Comparison of ENCODE assay signal across 1 cellular context in the genomic region with DNA sequence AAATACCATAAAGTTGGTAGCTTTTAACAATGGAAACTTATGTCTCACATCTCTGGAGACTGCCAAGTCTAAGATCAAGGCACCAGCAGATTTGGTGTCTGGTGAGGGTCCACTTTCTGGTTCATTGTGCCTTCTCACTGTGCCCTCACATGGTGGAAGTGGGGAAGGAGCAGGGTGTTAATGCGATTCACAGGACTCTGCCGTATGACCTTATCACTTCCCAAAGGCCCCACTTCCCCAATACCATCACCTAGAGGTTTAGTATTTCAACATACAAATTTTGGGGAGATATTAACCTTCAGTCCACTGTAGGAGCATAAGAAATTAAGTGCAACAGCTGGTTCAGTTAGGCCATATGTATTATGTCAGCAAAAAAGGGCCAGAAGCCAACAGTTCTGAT.
TF ChIP-seq lines count a peak whose summit lies in the region.

No MANE protein-coding gene starts in this region.

TF ChIP-seq in GM12878, 131 proteins besides CTCF, POLR2A, EP300 and RAD21:
- TF ChIP-seq, protein P1, sequence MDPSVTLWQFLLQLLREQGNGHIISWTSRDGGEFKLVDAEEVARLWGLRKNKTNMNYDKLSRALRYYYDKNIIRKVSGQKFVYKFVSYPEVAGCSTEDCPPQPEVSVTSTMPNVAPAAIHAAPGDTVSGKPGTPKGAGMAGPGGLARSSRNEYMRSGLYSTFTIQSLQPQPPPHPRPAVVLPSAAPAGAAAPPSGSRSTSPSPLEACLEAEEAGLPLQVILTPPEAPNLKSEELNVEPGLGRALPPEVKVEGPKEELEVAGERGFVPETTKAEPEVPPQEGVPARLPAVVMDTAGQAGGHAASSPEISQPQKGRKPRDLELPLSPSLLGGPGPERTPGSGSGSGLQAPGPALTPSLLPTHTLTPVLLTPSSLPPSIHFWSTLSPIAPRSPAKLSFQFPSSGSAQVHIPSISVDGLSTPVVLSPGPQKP (IDR thresholded peaks at IDR 0.05; ENCODE audit: low read depth, low read length), result no peak
- TF ChIP-seq SPI1 (IDR thresholded peaks at IDR 0.05; ENCODE audit: borderline replicate concordance, insufficient read depth, low read depth, low read length), result 0 out of 2 replicates have a peak, but pooled peaks have one; percentile 6
